ENCODE assay signal across 20 cellular contexts in the genomic region with DNA sequence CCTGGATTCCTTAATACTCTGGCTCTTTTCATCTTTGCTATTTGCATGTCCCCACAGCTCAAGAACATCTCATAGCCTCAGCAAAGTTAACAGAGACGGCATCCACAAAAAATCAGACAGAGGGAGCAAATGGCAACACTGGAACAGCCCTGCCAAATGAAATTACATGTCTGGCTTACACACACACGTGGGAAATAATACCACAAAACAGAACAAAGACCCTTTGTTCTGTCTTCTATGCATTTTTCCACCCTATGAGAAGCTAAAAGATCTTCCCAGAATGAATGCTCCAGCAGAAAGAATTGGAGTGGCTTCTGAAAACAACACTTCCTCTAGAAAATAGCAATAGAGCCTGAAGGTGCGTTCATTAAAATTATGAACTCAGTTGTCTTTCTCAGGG.
"Had no signal": no experiment of that assay in that cellular context is flagged by ENCODE, and none has a peak within 500 bp of the region (broad histone marks: within the 10 kb centered on the region; RNA-seq: fewer than 3 reads in every experiment).

No MANE protein-coding gene starts in this region.

- FAIRE-seq: pancreas had no signal

- H3K27ac ChIP-seq: cardiac muscle cell, foreskin keratinocyte, heart left ventricle, suprapubic skin, transverse colon, vagina had no signal

- ATAC-seq: activated CD8-positive, alpha-beta memory T cell treated with anti-CD3 and anti-CD28 coated beads, Interleukin-2, amount 10 ng/mL, durations not matched to agents 7 days and 5 days; effector memory CD8-positive, alpha-beta T cell; heart left ventricle; left ventricle myocardium superior; naive thymus-derived CD4-positive, alpha-beta T cell had no signal

- H3K4me3 Mint-ChIP-seq: activated B cell treated with CpG ODN at 0.5 μM for 24 hours; activated CD4-positive, alpha-beta memory T cell treated with anti-CD3 and anti-CD28 coated beads, Interleukin-2, amount 10 ng/mL, durations not matched to agents 7 days and 5 days; activated CD8-positive, alpha-beta memory T cell treated with anti-CD3 and anti-CD28 coated beads, Interleukin-2, amount 10 ng/mL, durations not matched to agents 7 days and 5 days; activated naive CD8-positive, alpha-beta T cell; effector memory CD8-positive, alpha-beta T cell; naive thymus-derived CD4-positive, alpha-beta T cell; stimulated activated naive CD8-positive, alpha-beta T cell treated with anti-CD3 and anti-CD28 coated beads, Interleukin-15, Interleukin-2, amounts not matched to agents 100 ng/mL and 50 ng/mL, for 24 hours had no signal

- H3K27me3 Mint-ChIP-seq: activated B cell treated with CpG ODN at 0.5 μM for 24 hours; activated CD4-positive, alpha-beta memory T cell treated with anti-CD3 and anti-CD28 coated beads, Interleukin-2, amount 10 ng/mL, durations not matched to agents 7 days and 5 days; activated CD8-positive, alpha-beta memory T cell treated with anti-CD3 and anti-CD28 coated beads, Interleukin-2, amount 10 ng/mL, durations not matched to agents 7 days and 5 days; activated naive CD8-positive, alpha-beta T cell; effector memory CD8-positive, alpha-beta T cell; naive thymus-derived CD4-positive, alpha-beta T cell; stimulated activated naive CD8-positive, alpha-beta T cell treated with anti-CD3 and anti-CD28 coated beads, Interleukin-15, Interleukin-2, amounts not matched to agents 100 ng/mL and 50 ng/mL, for 24 hours had no signal

- H3K36me3 ChIP-seq: cardiac muscle cell, heart left ventricle, pancreas, suprapubic skin, transverse colon, vagina had no signal

- H3K4me1 Mint-ChIP-seq: activated CD4-positive, alpha-beta memory T cell treated with anti-CD3 and anti-CD28 coated beads, Interleukin-2, amount 10 ng/mL, durations not matched to agents 7 days and 5 days; activated CD8-positive, alpha-beta memory T cell treated with anti-CD3 and anti-CD28 coated beads, Interleukin-2, amount 10 ng/mL, durations not matched to agents 7 days and 5 days had no signal

- H3K9me3 Mint-ChIP-seq: activated B cell treated with CpG ODN at 0.5 μM for 24 hours; activated CD4-positive, alpha-beta memory T cell treated with anti-CD3 and anti-CD28 coated beads, Interleukin-2, amount 10 ng/mL, durations not matched to agents 7 days and 5 days; effector memory CD8-positive, alpha-beta T cell; naive thymus-derived CD4-positive, alpha-beta T cell; stimulated activated naive CD8-positive, alpha-beta T cell treated with anti-CD3 and anti-CD28 coated beads, Interleukin-15, Interleukin-2, amounts not matched to agents 100 ng/mL and 50 ng/mL, for 24 hours had no signal

- DNase-seq: activated B cell treated with CpG ODN at 0.5 μM for 24 hours; activated CD4-positive, alpha-beta memory T cell treated with anti-CD3 and anti-CD28 coated beads, Interleukin-2, amount 10 ng/mL, durations not matched to agents 7 days and 5 days; activated CD4-positive, alpha-beta T cell treated with anti-CD3 and anti-CD28 coated beads for 4 hours; activated CD8-positive, alpha-beta memory T cell treated with anti-CD3 and anti-CD28 coated beads, Interleukin-2, amount 10 ng/mL, durations not matched to agents 7 days and 5 days; dermis blood vessel endothelial cell; effector memory CD8-positive, alpha-beta T cell; left ventricle myocardium superior; mesenchymal stem cell; naive thymus-derived CD4-positive, alpha-beta T cell; T-helper 1 cell; T-helper 9 cell; transverse colon had no signal

- H3K27ac Mint-ChIP-seq: activated B cell treated with CpG ODN at 0.5 μM for 24 hours; activated CD4-positive, alpha-beta memory T cell treated with anti-CD3 and anti-CD28 coated beads, Interleukin-2, amount 10 ng/mL, durations not matched to agents 7 days and 5 days; activated CD8-positive, alpha-beta memory T cell treated with anti-CD3 and anti-CD28 coated beads, Interleukin-2, amount 10 ng/mL, durations not matched to agents 7 days and 5 days; activated naive CD8-positive, alpha-beta T cell; effector memory CD8-positive, alpha-beta T cell; naive thymus-derived CD4-positive, alpha-beta T cell; stimulated activated naive CD8-positive, alpha-beta T cell treated with anti-CD3 and anti-CD28 coated beads, Interleukin-15, Interleukin-2, amounts not matched to agents 100 ng/mL and 50 ng/mL, for 24 hours had no signal

- H3K4me3 ChIP-seq: cardiac muscle cell, heart left ventricle, pancreas, suprapubic skin, transverse colon, vagina had no signal

- H3K27me3 ChIP-seq: cardiac muscle cell, foreskin keratinocyte, heart left ventricle, pancreas, suprapubic skin, transverse colon, vagina had no signal

- H3K9me3 ChIP-seq: heart left ventricle, pancreas, suprapubic skin, transverse colon, vagina had no signal

- H3K36me3 Mint-ChIP-seq: activated CD8-positive, alpha-beta memory T cell treated with anti-CD3 and anti-CD28 coated beads, Interleukin-2, amount 10 ng/mL, durations not matched to agents 7 days and 5 days had no signal

- H3K4me1 ChIP-seq: transverse colon had no signal
